12 cellular contexts compared by ENCODE assay signal in the genomic region with DNA sequence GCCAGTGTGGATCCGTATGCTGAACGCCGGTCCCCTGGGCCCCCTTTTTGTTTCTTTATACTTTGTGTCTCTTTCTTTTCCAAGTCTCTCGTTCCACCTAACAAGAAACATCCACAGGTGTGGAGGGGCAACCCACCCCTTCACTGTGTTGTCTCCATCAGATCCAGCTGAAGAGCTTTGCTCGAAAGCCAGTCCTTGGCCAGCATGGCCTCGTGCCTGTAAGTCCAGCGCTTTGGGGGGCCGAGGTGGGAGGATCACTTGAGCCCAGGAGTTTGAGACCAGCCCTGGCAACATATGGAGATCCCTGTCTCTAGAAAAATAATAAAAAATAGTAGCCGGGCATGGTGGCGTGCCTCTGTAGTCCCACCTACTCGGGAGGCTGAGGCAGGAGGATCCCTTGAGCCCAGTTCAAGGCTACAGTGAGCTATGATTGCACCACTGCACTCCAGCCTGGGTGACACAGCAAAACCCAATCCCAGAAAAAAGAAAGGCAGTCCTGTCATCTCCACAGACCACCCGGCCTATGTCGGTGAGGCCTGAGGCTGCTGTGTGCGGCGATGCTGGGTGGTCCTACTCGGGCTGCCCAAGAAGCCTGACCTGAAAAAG. TPM values are rescaled to one million over a fixed set of nuclear protein-coding genes. Genes with fewer than 3 reads are reported as not detected.
DNase-seq lines count a peak whose midpoint lies in the region; ATAC-seq and TF ChIP-seq lines count a peak whose summit lies in the region.
"Had no signal": no experiment of that assay in that cellular context is flagged by ENCODE, and none has a peak within 500 bp of the region (broad histone marks: within the 10 kb centered on the region; RNA-seq: fewer than 3 reads in every experiment).

No MANE protein-coding gene starts in this region.

- H3K4me2 ChIP-seq in Karpas-422 (ENCODE audit: low read depth, low read length, poor library complexity, severe bottlenecking) (peak overlapping the region; percentile 83), neural progenitor cell (peak overlapping the region; percentile 68)

- H3F3A ChIP-seq in neural progenitor cell (ENCODE audit: low read depth) = peaks cover 30% of the 10 kb centered on the region

- POLR2A ChIA-PET in CD4-positive, alpha-beta T cell (lab: Charles Lee) = interaction anchor here (1.9 kb wide), 1 partner anchor 9 kb away, joined by 6 read pairs; a partner anchor contains a TSS

- peak overlapping the region; percentile 61 for H3K4me3 Mint-ChIP-seq in CD4-positive, alpha-beta T cell
- H3K4me3 Mint-ChIP-seq in dendritic cell treated with granulocyte-macrophage colony-stimulating factor and Interleukin-4, amounts not matched to agents 40 ng/mL and 50 ng/mL, for 4 days = no peak overlapping the region
- H3K4me3 Mint-ChIP-seq in neural progenitor cell = peak overlapping the region; percentile 58
- H3K4me3 Mint-ChIP-seq: activated CD8-positive, alpha-beta T cell treated with anti-CD3 and anti-CD28 coated beads for 36 hours had no signal

- H3K9me2 ChIP-seq in Karpas-422 (replicated peaks; ENCODE audit: insufficient read depth, low read length) = no peaks in the 10 kb centered on the region

- no peak for DNase-seq in CD4-positive, alpha-beta T cell
- DNase-seq in Karpas-422 (no peak), neural progenitor cell (ENCODE audit: low spot score) (no peak), omental fat pad (ENCODE audit: low spot score) (no peak), NCI-H1694 (lab: John Stamatoyannopoulos, UW) (no peak), NCI-H1092 (lab: John Stamatoyannopoulos, UW) (no peak)
- no peak for DNase-seq in stimulated activated CD8-positive, alpha-beta memory T cell treated with anti-CD3 and anti-CD28 coated beads, Interleukin-4, amount 100 ng/mL, for 48 hours
- DNase-seq: activated CD8-positive, alpha-beta T cell treated with anti-CD3 and anti-CD28 coated beads for 36 hours; H7; NCI-H446 treated with DMSO at 0.1 percent for 48 hours; stimulated activated CD4-positive, alpha-beta T cell treated with anti-CD3 and anti-CD28 coated beads, Interleukin-2, amount 100 ng/mL, for 24 hours had no signal

- H3K9ac ChIP-seq in Karpas-422 (ENCODE audit: low read length) = peak overlapping the region; percentile 57
- no peak overlapping the region for H3K9ac ChIP-seq in neural progenitor cell

- no peaks in the 10 kb centered on the region for H3K36me3 ChIP-seq in Karpas-422 (ENCODE audit: insufficient read depth, low read length)
- no peaks in the 10 kb centered on the region for H3K36me3 ChIP-seq in neural progenitor cell

- H3K9me3 Mint-ChIP-seq in CD4-positive, alpha-beta T cell = no peaks in the 10 kb centered on the region
- H3K9me3 Mint-ChIP-seq in dendritic cell treated with granulocyte-macrophage colony-stimulating factor and Interleukin-4, amounts not matched to agents 40 ng/mL and 50 ng/mL, for 4 days = no peaks in the 10 kb centered on the region
- H3K9me3 Mint-ChIP-seq in neural progenitor cell = peaks cover 2% of the 10 kb centered on the region
- H3K9me3 Mint-ChIP-seq: activated CD8-positive, alpha-beta T cell treated with anti-CD3 and anti-CD28 coated beads for 36 hours had no signal

- no peaks in the 10 kb centered on the region for H3K27me3 ChIP-seq in CD4-positive, alpha-beta T cell (ENCODE audit: control insufficient read depth, insufficient read depth, low read length)
- no peaks in the 10 kb centered on the region for H3K27me3 ChIP-seq in Karpas-422 (ENCODE audit: low read length)
- H3K27me3 ChIP-seq in neural progenitor cell = peaks cover 75% of the 10 kb centered on the region

- peaks cover 4% of the 10 kb centered on the region for H3K27me3 Mint-ChIP-seq in CD4-positive, alpha-beta T cell
- peaks cover 23% of the 10 kb centered on the region for H3K27me3 Mint-ChIP-seq in dendritic cell treated with granulocyte-macrophage colony-stimulating factor and Interleukin-4, amounts not matched to agents 40 ng/mL and 50 ng/mL, for 4 days
- H3K27me3 Mint-ChIP-seq in neural progenitor cell (ENCODE audit: insufficient read depth, low read depth) = peaks cover 10% of the 10 kb centered on the region
- H3K27me3 Mint-ChIP-seq: activated CD8-positive, alpha-beta T cell treated with anti-CD3 and anti-CD28 coated beads for 36 hours had no signal

- no peaks in the 10 kb centered on the region for H3K9me3 ChIP-seq in CD4-positive, alpha-beta T cell (ENCODE audit: control insufficient read depth, low read length)
- H3K9me3 ChIP-seq in Karpas-422 (ENCODE audit: low read length) = no peaks in the 10 kb centered on the region
- H3K9me3 ChIP-seq in neural progenitor cell (ENCODE audit: low read depth) = no peaks in the 10 kb centered on the region

- CTCF ChIA-PET in CD4-positive, alpha-beta T cell (lab: Charles Lee) = no interaction called here

- no peak for TF ChIP-seq CTCF in CD4-positive, alpha-beta T cell (IDR thresholded peaks at IDR 0.05)
- TF ChIP-seq CTCF in neural progenitor cell (IDR thresholded peaks at IDR 0.05) (no peak), omental fat pad (IDR thresholded peaks at IDR 0.05) (no peak)

- peak overlapping the region; percentile 53 for H3K4me3 ChIP-seq in Karpas-422 (ENCODE audit: low read length)
- no peak overlapping the region for H3K4me3 ChIP-seq in neural progenitor cell

- H3K4me1 Mint-ChIP-seq in CD4-positive, alpha-beta T cell (ENCODE audit: low read depth) = peaks cover 38% of the 10 kb centered on the region
- H3K4me1 Mint-ChIP-seq in dendritic cell treated with granulocyte-macrophage colony-stimulating factor and Interleukin-4, amounts not matched to agents 40 ng/mL and 50 ng/mL, for 4 days (ENCODE audit: low read depth) = peaks cover 46% of the 10 kb centered on the region
- peaks cover 36% of the 10 kb centered on the region for H3K4me1 Mint-ChIP-seq in neural progenitor cell

- H3K27ac Mint-ChIP-seq in CD4-positive, alpha-beta T cell = peak overlapping the region; percentile 94
- peak overlapping the region; percentile 5 for H3K27ac Mint-ChIP-seq in dendritic cell treated with granulocyte-macrophage colony-stimulating factor and Interleukin-4, amounts not matched to agents 40 ng/mL and 50 ng/mL, for 4 days
- peak overlapping the region; percentile 2 for H3K27ac Mint-ChIP-seq in neural progenitor cell
- H3K27ac Mint-ChIP-seq: activated CD8-positive, alpha-beta T cell treated with anti-CD3 and anti-CD28 coated beads for 36 hours had no signal

- peaks cover 5% of the 10 kb centered on the region for H3K36me3 Mint-ChIP-seq in CD4-positive, alpha-beta T cell (ENCODE audit: low read depth)
- no peaks in the 10 kb centered on the region for H3K36me3 Mint-ChIP-seq in dendritic cell treated with granulocyte-macrophage colony-stimulating factor and Interleukin-4, amounts not matched to agents 40 ng/mL and 50 ng/mL, for 4 days (ENCODE audit: low read depth)
- peaks cover 4% of the 10 kb centered on the region for H3K36me3 Mint-ChIP-seq in neural progenitor cell

- H3K27ac ChIP-seq in CD4-positive, alpha-beta T cell (ENCODE audit: low read depth, low read length) = no peak overlapping the region
- no peak overlapping the region for H3K27ac ChIP-seq in Karpas-422 (ENCODE audit: low read length)
- no peak overlapping the region for H3K27ac ChIP-seq in neural progenitor cell

- H4K20me1 ChIP-seq in Karpas-422 (ENCODE audit: insufficient read depth, low read depth, low read length) = peaks cover 26% of the 10 kb centered on the region
- peaks cover 39% of the 10 kb centered on the region for H4K20me1 ChIP-seq in neural progenitor cell (ENCODE audit: low read depth)

- H3K4me1 ChIP-seq in Karpas-422 (ENCODE audit: low read length) = peaks cover 49% of the 10 kb centered on the region
- H3K4me1 ChIP-seq in neural progenitor cell = peaks cover 27% of the 10 kb centered on the region

- intact Hi-C loops in CD4-positive, alpha-beta T cell (cut with DNase I, micrococcal nuclease) = loop anchor here (5.0 to 10.0 kb wide), 4 partner anchors 46 to 436 kb away; a partner anchor contains a TSS
- intact Hi-C loops in dendritic cell treated with granulocyte-macrophage colony-stimulating factor and Interleukin-4, amounts not matched to agents 40 ng/mL and 50 ng/mL, for 4 days (cut with micrococcal nuclease) = loop anchor here (10.0 kb wide), 1 partner anchor 576 kb away; no protein-coding TSS in a partner anchor

- ATAC-seq in CD4-positive, alpha-beta T cell (ENCODE audit: poor library complexity) = no peak
- no peak for ATAC-seq in omental fat pad (ENCODE audit: low FRiP score)
- ATAC-seq: activated CD8-positive, alpha-beta T cell treated with anti-CD3 and anti-CD28 coated beads for 36 hours had no signal

- H2AFZ ChIP-seq in Karpas-422 (ENCODE audit: low read length) = peak overlapping the region; percentile 25; the same call in 1 of the 2 replicates
- H2AFZ ChIP-seq in neural progenitor cell (replicated peaks) = no peak overlapping the region

- H3K79me2 ChIP-seq in Karpas-422 (ENCODE audit: low read length) = 0 out of 2 replicates have a peak, but pooled peaks cover 3% of the 10 kb centered on the region
- no peaks in the 10 kb centered on the region for H3K79me2 ChIP-seq in neural progenitor cell (ENCODE audit: low read depth)

RNA-seq across cellular contexts. Expression of a gene that starts 3.4 kb away (rescaled TPM):
- total RNA-seq in CD4-positive, alpha-beta T cell = 10 to 100 TPM; 42.6 to 42.7 TPM
- total RNA-seq in Karpas-422 (2014; rRNA removed; shearing (Covaris generic); ENCODE audit: low replicate concordance) = 11.4 and 21.3 TPM in 2 replicates
- 1.7 TPM in 1 of 2 replicates, not detected in the other for total RNA-seq in neural progenitor cell (ENCODE audit: low replicate concordance)
- total RNA-seq in omental fat pad = 10 to 100 TPM; 13.2 to 20.1 (median 17.3) TPM

RNA-seq across cellular contexts. Expression of a gene that starts 9.6 kb away (rescaled TPM):
- total RNA-seq in CD4-positive, alpha-beta T cell = 10 to 100 TPM; 44.5 to 44.8 TPM
- 43.1 and 121 TPM in 2 replicates for total RNA-seq in Karpas-422 (2014; rRNA removed; shearing (Covaris generic); ENCODE audit: low replicate concordance)
- total RNA-seq in neural progenitor cell (ENCODE audit: low replicate concordance) = 5.8 and 22.3 TPM in 2 replicates
- total RNA-seq in omental fat pad = 100 to 1,000 TPM in 2 of 4 donors, 10 to 100 TPM in 2; 69.4 to 176 (median 103) TPM

RNA-seq across cellular contexts. Expression of a gene that starts 27.3 kb away (rescaled TPM):
- 10 to 100 TPM; 55.0 to 55.7 TPM for total RNA-seq in CD4-positive, alpha-beta T cell
- total RNA-seq in Karpas-422 (2014; rRNA removed; shearing (Covaris generic); ENCODE audit: low replicate concordance) = 128 and 186 TPM in 2 replicates
- total RNA-seq in neural progenitor cell (ENCODE audit: low replicate concordance) (44.3 and 56.4 TPM in 2 replicates), omental fat pad (10 to 100 TPM; 18.0 to 47.6 (median 33.6) TPM)

Comparison
In these comparisons a context has a peak if more than half of its experiments do, and no peak if none do; other contexts are left out.
1. H3K27ac Mint-ChIP-seq: peak in every context shown above with its lines; median percentile 94 in CD4-positive, alpha-beta T cell; 5 in dendritic cell treated with granulocyte-macrophage colony-stimulating factor and Interleukin-4, amounts not matched to agents 40 ng/mL and 50 ng/mL, for 4 days; 2 in neural progenitor cell.